In the genomic region with DNA sequence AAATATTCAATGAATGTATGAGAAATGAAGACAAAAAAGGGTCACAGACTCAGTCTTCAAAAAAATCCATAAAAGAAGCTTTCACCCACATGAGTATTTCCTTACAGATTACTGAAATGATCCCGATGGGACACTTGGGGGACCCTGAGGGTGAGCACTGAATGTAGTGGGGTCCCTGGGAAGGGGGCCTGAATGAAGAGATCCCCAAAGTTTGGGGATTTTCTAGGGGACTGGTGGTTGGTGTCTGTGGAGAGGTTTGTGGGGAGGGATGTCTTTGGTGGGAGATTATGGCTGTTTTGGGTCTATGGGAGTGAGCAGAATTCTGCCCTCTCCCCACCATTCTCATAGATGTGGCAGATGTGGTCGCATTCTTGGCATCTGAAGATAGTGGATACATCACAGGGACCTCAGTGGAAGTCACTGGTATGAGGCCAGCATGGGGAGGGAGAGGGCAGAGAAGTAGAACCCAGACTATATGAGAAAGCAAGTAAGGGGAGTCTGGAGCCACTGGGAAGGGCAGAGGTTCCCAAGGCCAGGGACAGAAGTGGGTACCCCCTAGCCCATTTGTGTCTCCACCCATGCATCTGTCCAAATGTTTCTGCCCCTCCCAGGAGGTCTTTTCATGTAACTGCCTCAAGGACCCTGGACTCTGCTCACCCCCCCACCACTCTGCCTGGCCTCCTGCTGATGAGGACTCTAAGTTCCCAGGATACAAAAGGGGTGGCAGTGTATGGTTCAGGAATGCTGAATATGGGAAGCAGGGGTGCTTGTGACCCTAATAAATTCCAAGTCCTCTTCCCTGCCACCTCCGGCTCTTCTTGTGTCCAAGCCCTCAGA, we compare ENCODE assay signal across 10 cellular contexts. TPM values are rescaled to one million over a fixed set of nuclear protein-coding genes. Genes with fewer than 3 reads are reported as not detected.
A peak's percentile ranks its signal among the peaks of the same experiment; 100 is the strongest.
DNase-seq lines count a peak whose midpoint lies in the region; ATAC-seq and TF ChIP-seq lines count a peak whose summit lies in the region.
"Had no signal": no experiment of that assay in that cellular context is flagged by ENCODE, and none has a peak within 500 bp of the region (broad histone marks: within the 10 kb centered on the region; RNA-seq: fewer than 3 reads in every experiment).

No MANE protein-coding gene starts in this region.

- H3K4me2 ChIP-seq in HCT116 (ENCODE audit: low read length) = peak overlapping the region; percentile 97

- DNase-seq in AG08395 (ENCODE audit: low spot score) (peak; percentile 31), HCT116 (ENCODE audit: low read depth, low spot score) (no peak), mesenteric fat pad (ENCODE audit: low spot score) (peak; percentile 69), GM10248 (ENCODE audit: extremely low spot score) (no peak), NCI-H526 (lab: John Stamatoyannopoulos, UW) (no peak), GOT3 (lab: John Stamatoyannopoulos, UW) (no peak), GM13977 (ENCODE audit: low spot score) (no peak)
- DNase-seq in activated T-helper 2 cell treated with anti-CD3 and anti-CD28 coated beads, Interferon-gamma antibody, Interleukin-2, Interleukin-4, amounts not matched to agents 10 μg/mL and 5 μg/mL and 100 μg/mL, durations not matched to agents 14 hours and 24 hours and 36 hours (ENCODE audit: low spot score) = no peak
- DNase-seq: DMS79, left ventricle myocardium inferior had no signal

- no peaks in the 10 kb centered on the region for H3K27me3 ChIP-seq in HCT116 (ENCODE audit: insufficient read depth, low read length)

- H3K27ac Mint-ChIP-seq in activated T-helper 2 cell treated with anti-CD3 and anti-CD28 coated beads, Interferon-gamma antibody, Interleukin-2, Interleukin-4, amounts not matched to agents 10 μg/mL and 5 μg/mL and 100 μg/mL, durations not matched to agents 14 hours and 24 hours and 36 hours = peak overlapping the region; percentile 97

- POLR2A ChIA-PET in HCT116 (lab: Charles Lee) (interaction anchor here (0.6 to 1.0 kb wide), 2 partner anchors 66 to 270 kb away, joined by 3 read pairs; a partner anchor contains a TSS), GM10248 (lab: Yijun Ruan, JAX) (no interaction called here)

- peak overlapping the region; percentile 96 for H3K9ac ChIP-seq in HCT116 (ENCODE audit: low read length)

- H3K36me3 ChIP-seq in HCT116 (ENCODE audit: control insufficient read depth in 1 of 2, insufficient read depth in 2 of 2, low read length in 2 of 2) = peaks cover 22 to 42% of the 10 kb centered on the region in 2 experiments; a peak in 3 of 4 replicates

- H3K4me3 ChIP-seq in HCT116 (replicated peaks in 1 of 2; ENCODE audit: low read depth in 1 of 2, low read length in 2 of 2) = peak overlapping the region; percentile 81 to 95

- no peak for TF ChIP-seq POLR2A in HCT116 (IDR thresholded peaks at IDR 0.05; ENCODE audit: borderline replicate concordance, extremely low read depth, insufficient read depth, insufficient read length)

- no peak for ATAC-seq in HCT116

- no peak for TF ChIP-seq RAD21 in HCT116 (IDR thresholded peaks at IDR 0.05; ENCODE audit: low read depth)

- no peaks in the 10 kb centered on the region for H3K9me3 ChIP-seq in HCT116 (ENCODE audit: control insufficient read depth in 1 of 2, insufficient read depth in 1 of 2, low read depth in 1 of 2, low read length in 2 of 2)
- H3K9me3 ChIP-seq: left ventricle myocardium inferior had no signal

- peaks cover 47% of the 10 kb centered on the region for H3K36me3 Mint-ChIP-seq in activated T-helper 2 cell treated with anti-CD3 and anti-CD28 coated beads, Interferon-gamma antibody, Interleukin-2, Interleukin-4, amounts not matched to agents 10 μg/mL and 5 μg/mL and 100 μg/mL, durations not matched to agents 14 hours and 24 hours and 36 hours (ENCODE audit: low read depth)

- H3K4me1 ChIP-seq in HCT116 (ENCODE audit: control insufficient read depth in 1 of 2, insufficient read depth in 2 of 2, low read length in 2 of 2) = peaks cover 39 to 65% of the 10 kb centered on the region in 2 experiments

- peak overlapping the region; percentile 95 for H3K27ac ChIP-seq in HCT116 (ENCODE audit: low read depth, low read length)
- H3K27ac ChIP-seq: left ventricle myocardium inferior had no signal

- H3K9me2 ChIP-seq in HCT116 (ENCODE audit: insufficient read depth) = no peaks in the 10 kb centered on the region

- no TSS peak for BruUV-seq in HCT116 (replicated peaks; lab: Mats Ljungman, UMichigan)

- H2AFZ ChIP-seq in HCT116 (ENCODE audit: low read depth, low read length, poor library complexity, severe bottlenecking) = no peak overlapping the region

- CTCF ChIA-PET in HCT116 (lab: Charles Lee) (interaction anchor here (0.6 to 2.0 kb wide), 2 partner anchors 42 to 1743 kb away, joined by 3 to 10 read pairs; no protein-coding TSS in a partner anchor), GM10248 (lab: Yijun Ruan, JAX) (interaction anchor here (2.5 kb wide), 1 partner anchor 43 kb away, joined by 16 read pairs; no protein-coding TSS in a partner anchor)

- in situ Hi-C loops in GM13977 (cut with MboI; ENCODE audit: low pct_unique_long_range_greater_than_20kb, low sequenced_read_pairs, unreplicated experiment) = no loop called here

- H4K20me1 ChIP-seq in HCT116 (ENCODE audit: insufficient read depth) = no peaks in the 10 kb centered on the region

- peak overlapping the region; percentile 100 for H3K4me3 Mint-ChIP-seq in activated T-helper 2 cell treated with anti-CD3 and anti-CD28 coated beads, Interferon-gamma antibody, Interleukin-2, Interleukin-4, amounts not matched to agents 10 μg/mL and 5 μg/mL and 100 μg/mL, durations not matched to agents 14 hours and 24 hours and 36 hours (ENCODE audit: low read depth)

- H3K9me3 Mint-ChIP-seq in activated T-helper 2 cell treated with anti-CD3 and anti-CD28 coated beads, Interferon-gamma antibody, Interleukin-2, Interleukin-4, amounts not matched to agents 10 μg/mL and 5 μg/mL and 100 μg/mL, durations not matched to agents 14 hours and 24 hours and 36 hours = no peaks in the 10 kb centered on the region

- peaks cover 50% of the 10 kb centered on the region for H3K79me2 ChIP-seq in HCT116 (ENCODE audit: insufficient read depth, low read length)

- RAD21 ChIA-PET in HCT116 (lab: Charles Lee; ENCODE audit: low non-redundant PET in 1 of 2, low total read pairs in 2 of 2, uncharacterized antibody in 2 of 2, unreplicated experiment in 2 of 2) = no interaction called here

- TF ChIP-seq CTCF in HCT116 (IDR thresholded peaks at IDR 0.05 in 2 of 3, conservative IDR thresholded peaks at IDR 0.05 in 1 of 3; ENCODE audit: borderline replicate concordance in 1 of 3, insufficient read depth in 1 of 3, low read depth in 2 of 3, low read length in 2 of 3) (no peak), GM10248 (IDR thresholded peaks at IDR 0.05; ENCODE audit: control extremely low read depth, extremely low read depth, low read depth, missing control alignments) (no peak), GM13977 (IDR thresholded peaks at IDR 0.05; ENCODE audit: extremely low read depth, insufficient read depth, missing control alignments) (no peak)

- intact Hi-C loops in HCT116 (cut with micrococcal nuclease) = loop anchor here (10.0 kb wide), 1 partner anchor 209 kb away; a partner anchor contains a TSS
- intact Hi-C loops in activated T-helper 2 cell treated with anti-CD3 and anti-CD28 coated beads, Interferon-gamma antibody, Interleukin-2, Interleukin-4, amounts not matched to agents 10 μg/mL and 5 μg/mL and 100 μg/mL, durations not matched to agents 14 hours and 24 hours and 36 hours (cut with micrococcal nuclease) = loop anchor here (5.0 to 10.0 kb wide), 2 partner anchors 186 to 361 kb away; a partner anchor contains a TSS

- H3K27me3 Mint-ChIP-seq in activated T-helper 2 cell treated with anti-CD3 and anti-CD28 coated beads, Interferon-gamma antibody, Interleukin-2, Interleukin-4, amounts not matched to agents 10 μg/mL and 5 μg/mL and 100 μg/mL, durations not matched to agents 14 hours and 24 hours and 36 hours (ENCODE audit: low read depth) = no peaks in the 10 kb centered on the region

- peaks cover 58% of the 10 kb centered on the region for H3K4me1 Mint-ChIP-seq in activated T-helper 2 cell treated with anti-CD3 and anti-CD28 coated beads, Interferon-gamma antibody, Interleukin-2, Interleukin-4, amounts not matched to agents 10 μg/mL and 5 μg/mL and 100 μg/mL, durations not matched to agents 14 hours and 24 hours and 36 hours (ENCODE audit: low read depth)

TF ChIP-seq in HCT116, 20 proteins besides CTCF, POLR2A, EP300 and RAD21 (continues in another document):
- TF ChIP-seq CEBPB (IDR thresholded peaks at IDR 0.05; ENCODE audit: low read depth) = no peak
- TF ChIP-seq SRF (IDR thresholded peaks at IDR 0.05; ENCODE audit: low read depth) = no peak
- no peak for TF ChIP-seq YY1 (IDR thresholded peaks at IDR 0.05; ENCODE audit: extremely low read depth, insufficient replicate concordance, low read depth, low read length)

RNA-seq across cellular contexts. Expression of a gene that starts 1.8 kb away (rescaled TPM):
- total RNA-seq in HCT116 (2021; ENCODE audit: unreplicated experiment) (22.0 TPM), mesenteric fat pad (5.3 TPM)
- 29.2 and 33.9 TPM in 2 replicates for polyA plus RNA-seq in HCT116 (2012)
- total RNA-seq in activated T-helper 2 cell treated with anti-CD3 and anti-CD28 coated beads, Interferon-gamma antibody, Interleukin-2, Interleukin-4, amounts not matched to agents 10 μg/mL and 5 μg/mL and 100 μg/mL, durations not matched to agents 14 hours and 24 hours and 36 hours = 14.7 and 18.2 TPM in 2 replicates

RNA-seq across cellular contexts. Expression of a gene that starts 2.1 kb away (rescaled TPM):
- total RNA-seq in HCT116 (2021; ENCODE audit: unreplicated experiment) = 45.9 TPM
- polyA plus RNA-seq in HCT116 (2012) = 57.0 and 57.1 TPM in 2 replicates
- total RNA-seq in activated T-helper 2 cell treated with anti-CD3 and anti-CD28 coated beads, Interferon-gamma antibody, Interleukin-2, Interleukin-4, amounts not matched to agents 10 μg/mL and 5 μg/mL and 100 μg/mL, durations not matched to agents 14 hours and 24 hours and 36 hours = 46.0 and 46.1 TPM in 2 replicates
- total RNA-seq in mesenteric fat pad = 32.6 TPM

RNA-seq across cellular contexts. Expression of a gene that starts 5.6 kb away (rescaled TPM):
- total RNA-seq in HCT116 (2021; ENCODE audit: unreplicated experiment) (130 TPM), mesenteric fat pad (109 TPM)
- polyA plus RNA-seq in HCT116 (2012) = 124 and 179 TPM in 2 replicates
- total RNA-seq in activated T-helper 2 cell treated with anti-CD3 and anti-CD28 coated beads, Interferon-gamma antibody, Interleukin-2, Interleukin-4, amounts not matched to agents 10 μg/mL and 5 μg/mL and 100 μg/mL, durations not matched to agents 14 hours and 24 hours and 36 hours = 63.8 and 69.6 TPM in 2 replicates

RNA-seq across cellular contexts. Expression of a gene that starts 5.8 kb away (rescaled TPM):
- total RNA-seq in HCT116 (2021; ENCODE audit: unreplicated experiment) (49.9 TPM), mesenteric fat pad (35.8 TPM)
- 49.3 and 59.8 TPM in 2 replicates for polyA plus RNA-seq in HCT116 (2012)
- total RNA-seq in activated T-helper 2 cell treated with anti-CD3 and anti-CD28 coated beads, Interferon-gamma antibody, Interleukin-2, Interleukin-4, amounts not matched to agents 10 μg/mL and 5 μg/mL and 100 μg/mL, durations not matched to agents 14 hours and 24 hours and 36 hours = 47.8 and 50.0 TPM in 2 replicates

RNA-seq across cellular contexts. Expression of a gene that starts 14.0 kb away (rescaled TPM):
- 7.6 TPM for total RNA-seq in HCT116 (2021; ENCODE audit: unreplicated experiment)
- polyA plus RNA-seq in HCT116 (2012) = 3.8 and 4.1 TPM in 2 replicates
- 0.34 and 0.37 TPM in 2 replicates for total RNA-seq in activated T-helper 2 cell treated with anti-CD3 and anti-CD28 coated beads, Interferon-gamma antibody, Interleukin-2, Interleukin-4, amounts not matched to agents 10 μg/mL and 5 μg/mL and 100 μg/mL, durations not matched to agents 14 hours and 24 hours and 36 hours
- total RNA-seq in mesenteric fat pad = 0.67 TPM

Comparison
In these comparisons a context has a peak if more than half of its experiments do, and no peak if none do; other contexts are left out.
1. DNase-seq: peak in AG08395 (single experiment) and mesenteric fat pad (single experiment); none in HCT116 (single experiment), activated T-helper 2 cell treated with anti-CD3 and anti-CD28 coated beads, Interferon-gamma antibody, Interleukin-2, Interleukin-4, amounts not matched to agents 10 μg/mL and 5 μg/mL and 100 μg/mL, durations not matched to agents 14 hours and 24 hours and 36 hours (single experiment), GM10248 (single experiment), NCI-H526 (0 of 2), GOT3 (single experiment) and GM13977 (single experiment).